In genomic region chr14:91412939-91413338, GRCh38 we compare ENCODE assay signal across 14 cellular contexts. TPM values are rescaled to one million over a fixed set of nuclear protein-coding genes. Genes with fewer than 3 reads are reported as not detected.
DNase-seq lines count a peak whose midpoint lies in the region; ATAC-seq lines count a peak whose summit lies in the region.
"Had no signal": no experiment of that assay in that cellular context is flagged by ENCODE, and none has a peak within 500 bp of the region (broad histone marks: within the 10 kb centered on the region; RNA-seq: fewer than 3 reads in every experiment).

No MANE protein-coding gene starts in this region.

- ATAC-seq in CD4-positive, CD25-positive, alpha-beta regulatory T cell (ENCODE audit: low read depth in 2 of 2): no peak
- ATAC-seq in activated T-helper 17 cell treated with anti-CD3 and anti-CD28 coated beads, Interleukin-2, amount 50 U/mL, for 72 hours (replicated peaks): no peak

- H3K9me3 Mint-ChIP-seq in CD4-positive, CD25-positive, alpha-beta regulatory T cell: peaks cover 0 to 2% (median 0%) of the 10 kb centered on the region in 7 donors
- H3K9me3 Mint-ChIP-seq in activated T-helper 17 cell treated with anti-CD3 and anti-CD28 coated beads, Interleukin-2, amount 50 U/mL, for 72 hours: no peaks in the 10 kb centered on the region

- peaks cover 59% of the 10 kb centered on the region for H3K36me3 Mint-ChIP-seq in CD4-positive, CD25-positive, alpha-beta regulatory T cell
- peaks cover 86% of the 10 kb centered on the region for H3K36me3 Mint-ChIP-seq in activated T-helper 17 cell treated with anti-CD3 and anti-CD28 coated beads, Interleukin-2, amount 50 U/mL, for 72 hours (ENCODE audit: low read depth)

- no peaks in the 10 kb centered on the region for H3K9me3 ChIP-seq in CD4-positive, CD25-positive, alpha-beta regulatory T cell (ENCODE audit: control insufficient read depth in 2 of 2, low read length in 2 of 2)
- no peaks in the 10 kb centered on the region for H3K9me3 ChIP-seq in HUES48 (ENCODE audit: control insufficient read depth, insufficient read depth, low read length)

- H3K27ac Mint-ChIP-seq in CD4-positive, CD25-positive, alpha-beta regulatory T cell: peak overlapping the region; percentile 96 to 99 (median 97)
- peak overlapping the region; percentile 98 for H3K27ac Mint-ChIP-seq in activated T-helper 17 cell treated with anti-CD3 and anti-CD28 coated beads, Interleukin-2, amount 50 U/mL, for 72 hours

- no peaks in the 10 kb centered on the region for H3K27me3 ChIP-seq in CD4-positive, CD25-positive, alpha-beta regulatory T cell (ENCODE audit: control insufficient read depth, insufficient read depth, low read length)
- no peaks in the 10 kb centered on the region for H3K27me3 ChIP-seq in HUES48 (ENCODE audit: control insufficient read depth, insufficient read depth, low read length)

- H3K4me3 Mint-ChIP-seq in CD4-positive, CD25-positive, alpha-beta regulatory T cell: peak overlapping the region; percentile 98 to 100 (median 100)
- peak overlapping the region; percentile 99 for H3K4me3 Mint-ChIP-seq in activated T-helper 17 cell treated with anti-CD3 and anti-CD28 coated beads, Interleukin-2, amount 50 U/mL, for 72 hours

- peak overlapping the region; percentile 98 for H3K4me3 ChIP-seq in CD4-positive, CD25-positive, alpha-beta regulatory T cell (ENCODE audit: low read depth, low read length)
- H3K4me3 ChIP-seq in HUES48 (ENCODE audit: low read depth, low read length): no peak overlapping the region

- H3K4me1 ChIP-seq in CD4-positive, CD25-positive, alpha-beta regulatory T cell (ENCODE audit: control insufficient read depth, insufficient read depth, low read length, poor library complexity, severe bottlenecking): peaks cover 86% of the 10 kb centered on the region
- peaks cover 41% of the 10 kb centered on the region for H3K4me1 ChIP-seq in HUES48 (ENCODE audit: control insufficient read depth, insufficient read depth, low read length)

- peak in 1 of 3 donors; percentile 44 for DNase-seq in CD4-positive, CD25-positive, alpha-beta regulatory T cell
- peak; percentile 64 for DNase-seq in mucosa of gallbladder (ENCODE audit: low spot score)
- DNase-seq in UCSD-AML1 (lab: John Stamatoyannopoulos, UW; ENCODE audit: unreplicated experiment): no peak
- DNase-seq in NOMO-1 treated with DMSO at 0.1 percent for 48 hours (lab: John Stamatoyannopoulos, UW; ENCODE audit: unreplicated experiment): no peak
- DNase-seq in putamen (ENCODE audit: low spot score): no peak
- DNase-seq in HUDEP-2 (lab: John Stamatoyannopoulos, UW; ENCODE audit: unreplicated experiment in 76 of 76): no peak
- DNase-seq: activated CD4-positive, CD25-positive, alpha-beta regulatory T cell treated with anti-CD3 and anti-CD28 coated beads, Interleukin-2, amount 50 U/mL, for 72 hours; amniotic stem cell; NCI-H1092 treated with DMSO at 0.1 percent for 48 hours; NCI-H446 had no signal

- peaks cover 17 to 74% (median 52%) of the 10 kb centered on the region in 4 donors for H3K4me1 Mint-ChIP-seq in CD4-positive, CD25-positive, alpha-beta regulatory T cell
- peaks cover 40% of the 10 kb centered on the region for H3K4me1 Mint-ChIP-seq in activated T-helper 17 cell treated with anti-CD3 and anti-CD28 coated beads, Interleukin-2, amount 50 U/mL, for 72 hours

- peak overlapping the region; percentile 96 for H3K27ac ChIP-seq in CD4-positive, CD25-positive, alpha-beta regulatory T cell (ENCODE audit: insufficient read depth, low read length, poor library complexity, severe bottlenecking)
- peak overlapping the region; percentile 63 for H3K27ac ChIP-seq in HUES48 (ENCODE audit: low read depth, low read length)
- H3K27ac ChIP-seq: HL-60 had no signal

- no peaks in the 10 kb centered on the region for H3K27me3 Mint-ChIP-seq in CD4-positive, CD25-positive, alpha-beta regulatory T cell
- H3K27me3 Mint-ChIP-seq in activated T-helper 17 cell treated with anti-CD3 and anti-CD28 coated beads, Interleukin-2, amount 50 U/mL, for 72 hours: no peaks in the 10 kb centered on the region

- peaks cover 26% of the 10 kb centered on the region for H3K36me3 ChIP-seq in CD4-positive, CD25-positive, alpha-beta regulatory T cell (ENCODE audit: control insufficient read depth, insufficient read depth, low read length)
- peaks cover 17% of the 10 kb centered on the region for H3K36me3 ChIP-seq in HUES48 (ENCODE audit: control insufficient read depth, insufficient read depth, low read length)

- no peak overlapping the region for H3K9ac ChIP-seq in HUES48 (ENCODE audit: low read depth, low read length)

RNA-seq across cellular contexts. Expression of gene CCDC88C, which starts 4.7 kb away (rescaled TPM):
- total RNA-seq in CD4-positive, CD25-positive, alpha-beta regulatory T cell: 466 TPM
- polyA plus RNA-seq in CD4-positive, CD25-positive, alpha-beta regulatory T cell: 10 to 100 TPM; 25.9 to 35.6 (median 31.0) TPM
- 100 to 1,000 TPM; 143 to 172 TPM for total RNA-seq in activated T-helper 17 cell treated with anti-CD3 and anti-CD28 coated beads, Interleukin-2, amount 50 U/mL, for 72 hours
- 78.5 TPM for total RNA-seq in mucosa of gallbladder
- polyA plus RNA-seq: BJ had no signal
